ENCODE assay signal across 10 cellular contexts in the genomic region with DNA sequence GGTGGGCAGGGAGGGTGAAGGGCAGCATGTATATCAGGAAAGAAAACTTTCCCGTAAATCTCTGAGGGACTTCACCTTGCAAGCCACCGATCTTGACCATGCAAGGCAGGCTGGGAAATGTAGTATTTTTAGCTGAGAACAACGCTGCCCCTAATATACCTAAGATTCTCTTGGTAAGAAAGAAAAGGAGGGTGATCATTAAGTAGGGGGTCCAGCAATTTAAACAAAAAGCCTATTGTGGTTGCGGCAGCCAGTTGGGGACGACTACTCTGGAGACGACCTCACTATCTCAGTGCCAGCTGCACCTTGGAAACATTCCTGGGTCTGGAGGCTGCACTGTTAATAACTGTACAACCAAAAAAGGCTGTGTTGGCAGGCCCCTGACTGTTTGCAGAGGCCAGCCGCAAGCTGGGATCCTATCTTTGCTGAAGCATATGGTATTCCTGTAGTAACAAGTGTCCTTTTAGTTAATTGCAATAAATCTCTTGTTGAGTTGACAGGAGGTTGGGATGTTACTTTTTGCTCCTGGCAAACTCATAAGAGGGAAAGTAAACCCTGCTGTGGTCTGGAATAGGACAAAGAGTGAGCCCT. TPM values are rescaled to one million over a fixed set of nuclear protein-coding genes. Genes with fewer than 3 reads are reported as not detected.
A peak's percentile ranks its signal among the peaks of the same experiment; 100 is the strongest.
DNase-seq lines count a peak whose midpoint lies in the region; ATAC-seq, FAIRE-seq and TF ChIP-seq lines count a peak whose summit lies in the region.
"Had no signal": no experiment of that assay in that cellular context is flagged by ENCODE, and none has a peak within 500 bp of the region (broad histone marks: within the 10 kb centered on the region; RNA-seq: fewer than 3 reads in every experiment).

No MANE protein-coding gene starts in this region.

- H3K4me1 ChIP-seq in SK-N-SH (ENCODE audit: control insufficient read depth in 1 of 2, insufficient read depth in 2 of 2, low read depth in 1 of 2, low read length in 1 of 2) (peaks cover 7 to 38% of the 10 kb centered on the region in 2 experiments; a peak in 3 of 4 replicates), suprapubic skin (peaks cover 34% of the 10 kb centered on the region)

- peaks cover 5% of the 10 kb centered on the region for H3F3A ChIP-seq in SK-N-SH (replicated peaks; ENCODE audit: insufficient read depth)

- DNase-seq in NCI-H1417 (lab: John Stamatoyannopoulos, UW): peak; percentile 22 to 78 (median 77)
- no peak for DNase-seq in NCI-H1417 treated with DMSO at 0.1 percent for 48 hours (lab: John Stamatoyannopoulos, UW)
- DNase-seq in SK-N-SH: peak; percentile 69
- DNase-seq in kidney glomerular epithelial cell (lab: John Stamatoyannopoulos, UW): peak; percentile 63
- DNase-seq in suprapubic skin (ENCODE audit: low spot score in 2 of 2): no peak
- DNase-seq in HUDEP-2 (lab: John Stamatoyannopoulos, UW; ENCODE audit: unreplicated experiment in 76 of 76): no peak
- no peak for DNase-seq in GM12892 (ENCODE audit: insufficient read length)
- DNase-seq: activated CD4-positive, alpha-beta T cell treated with anti-CD3 and anti-CD28 coated beads for 36 hours had no signal

- no peaks in the 10 kb centered on the region for H4K20me1 ChIP-seq in SK-N-SH (ENCODE audit: insufficient read depth)

- POLR2A ChIA-PET in SK-N-SH (lab: Yijun Ruan, JAX): interaction anchor here (0.6 to 1.5 kb wide), 5 partner anchors 22 to 387 kb away, joined by 3 to 8 read pairs (median 4); partner anchors contain the start of gene DDX47

- peak overlapping the region in 1 of 2 experiments; percentile 93; a peak in 2 of 4 replicates for H3K27ac ChIP-seq in SK-N-SH (ENCODE audit: low read depth in 2 of 2, low read length in 1 of 2)
- H3K27ac ChIP-seq in suprapubic skin: no peak overlapping the region

- no peaks in the 10 kb centered on the region for H3K79me2 ChIP-seq in SK-N-SH (ENCODE audit: insufficient read depth)

- H3K4me3 ChIP-seq in SK-N-SH (ENCODE audit: low read depth in 2 of 2, low read length in 1 of 2): peak overlapping the region in 1 of 2 experiments; percentile 33; a peak in 3 of 4 replicates
- peak overlapping the region; percentile 3 for H3K4me3 ChIP-seq in suprapubic skin

- H3K36me3 ChIP-seq in SK-N-SH (replicated peaks in 1 of 2; ENCODE audit: control insufficient read depth in 1 of 2, insufficient read depth in 2 of 2, low read length in 1 of 2) (no peaks in the 10 kb centered on the region), suprapubic skin (no peaks in the 10 kb centered on the region)

- FAIRE-seq in GM12892 (lab: Jason Lieb, UNC): no peak
- FAIRE-seq: islet of Langerhans had no signal

- no peak for TF ChIP-seq RAD21 in SK-N-SH (IDR thresholded peaks at IDR 0.05; ENCODE audit: low read length)

- CTCF ChIA-PET in SK-N-SH (lab: Yijun Ruan, JAX): interaction anchor here (0.7 to 1.9 kb wide), 8 partner anchors 12 to 420 kb away, joined by 3 to 12 read pairs (median 6); no protein-coding TSS in a partner anchor

- H2AFZ ChIP-seq in SK-N-SH (ENCODE audit: low read depth): peak overlapping the region; percentile 22; the same call in 1 of the 2 replicates

- ATAC-seq in HG02610 (IDR thresholded peaks at IDR 0.05; ENCODE audit: unreplicated experiment): no peak
- ATAC-seq: activated CD4-positive, alpha-beta T cell treated with anti-CD3 and anti-CD28 coated beads for 36 hours had no signal

- TF ChIP-seq EP300 in SK-N-SH (IDR thresholded peaks at IDR 0.05; ENCODE audit: borderline replicate concordance in 1 of 2, low read depth in 1 of 2, low read length in 1 of 2) (peak in 1 of 2 experiments; percentile 73; a peak in 3 of 4 replicates), suprapubic skin (IDR thresholded peaks at IDR 0.05) (no peak)

- H3K4me2 ChIP-seq in SK-N-SH: peak overlapping the region; percentile 58

- TF ChIP-seq CTCF in SK-N-SH (IDR thresholded peaks at IDR 0.05) (no peak), suprapubic skin (IDR thresholded peaks at IDR 0.05) (no peak)

- H3K9me3 ChIP-seq in SK-N-SH (no peaks in the 10 kb centered on the region), suprapubic skin (no peaks in the 10 kb centered on the region)

- H3K27me3 ChIP-seq in SK-N-SH (ENCODE audit: insufficient read depth): no peaks in the 10 kb centered on the region
- no peaks in the 10 kb centered on the region for H3K27me3 ChIP-seq in suprapubic skin

- no peaks in the 10 kb centered on the region for H3K9me2 ChIP-seq in SK-N-SH

- H3K9ac ChIP-seq in SK-N-SH: no peak overlapping the region

- TF ChIP-seq POLR2A in suprapubic skin (IDR thresholded peaks at IDR 0.05) (no peak), GM12892 (IDR thresholded peaks at IDR 0.05; ENCODE audit: low read depth, low read length) (no peak)

- 7% methylated on average over 7 of the region's 7 CpGs for WGBS in SK-N-SH (ENCODE audit: low lambda C conversion rate)
- 7% methylated on average over 7 of the region's 7 CpGs for WGBS in suprapubic skin

TF ChIP-seq in SK-N-SH, 30 proteins besides CTCF, POLR2A, EP300 and RAD21:
- TF ChIP-seq TAF1 (IDR thresholded peaks at IDR 0.05; ENCODE audit: borderline replicate concordance, low read depth, low read length): no peak
- TF ChIP-seq, protein P1, sequence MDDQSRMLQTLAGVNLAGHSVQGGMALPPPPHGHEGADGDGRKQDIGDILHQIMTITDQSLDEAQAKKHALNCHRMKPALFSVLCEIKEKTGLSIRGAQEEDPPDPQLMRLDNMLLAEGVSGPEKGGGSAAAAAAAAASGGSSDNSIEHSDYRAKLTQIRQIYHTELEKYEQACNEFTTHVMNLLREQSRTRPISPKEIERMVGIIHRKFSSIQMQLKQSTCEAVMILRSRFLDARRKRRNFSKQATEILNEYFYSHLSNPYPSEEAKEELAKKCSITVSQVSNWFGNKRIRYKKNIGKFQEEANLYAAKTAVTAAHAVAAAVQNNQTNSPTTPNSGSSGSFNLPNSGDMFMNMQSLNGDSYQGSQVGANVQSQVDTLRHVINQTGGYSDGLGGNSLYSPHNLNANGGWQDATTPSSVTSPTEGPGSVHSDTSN (IDR thresholded peaks at IDR 0.05): peak; percentile 49
- peak; percentile 97 for TF ChIP-seq RCOR1 (IDR thresholded peaks at IDR 0.05; ENCODE audit: low read length)
- peak; percentile 82 for TF ChIP-seq CHD2 (IDR thresholded peaks at IDR 0.05; ENCODE audit: low read length, partially characterized antibody)
- no peak for TF ChIP-seq NRF1 (IDR thresholded peaks at IDR 0.05; ENCODE audit: low read depth, low read length)
- TF ChIP-seq RXRA (IDR thresholded peaks at IDR 0.05; ENCODE audit: borderline replicate concordance, low read depth): no peak
- TF ChIP-seq TCF12 (IDR thresholded peaks at IDR 0.05): peak; percentile 69
- TF ChIP-seq GATA2 (CRISPR knock-in tag; IDR thresholded peaks at IDR 0.05): peak; percentile 73
- peak; percentile 32; the same call in 1 of the 2 replicates for TF ChIP-seq POLR2AphosphoS5 (IDR thresholded peaks at IDR 0.05; ENCODE audit: low read depth, low read length)

RNA-seq across cellular contexts. Expression of gene APOLD1, which starts 6.4 kb away (rescaled TPM):
- polyA plus RNA-seq in SK-N-SH (2012; rRNA removed): 1.6 and 1.7 TPM in 2 replicates
- polyA plus RNA-seq in SK-N-SH (2012; cell fraction: cytosol; rRNA removed): 1.4 TPM in 2 replicates
- polyA plus RNA-seq in SK-N-SH (2012; cell fraction: nucleus; rRNA removed): 3.5 and 4.8 TPM in 2 replicates
- 10 to 100 TPM; 14.6 to 25.5 (median 16.4) TPM for total RNA-seq in suprapubic skin
- 2.6 TPM for polyA plus RNA-seq in GM12892 (2012; ENCODE audit: missing spikeins)

RNA-seq across cellular contexts. Expression of gene DDX47, which starts 21.3 kb away (rescaled TPM):
- polyA plus RNA-seq in SK-N-SH (2012; rRNA removed): 68.4 and 90.9 TPM in 2 replicates
- 85.1 and 94.5 TPM in 2 replicates for polyA plus RNA-seq in SK-N-SH (2012; cell fraction: cytosol; rRNA removed)
- 82.2 and 158 TPM in 2 replicates for polyA plus RNA-seq in SK-N-SH (2012; cell fraction: nucleus; rRNA removed)
- 10 to 100 TPM; 64.1 to 76.4 (median 66.9) TPM for total RNA-seq in suprapubic skin
- 69.0 TPM for polyA plus RNA-seq in GM12892 (2012; ENCODE audit: missing spikeins)

Comparison
In these comparisons a context has a peak if more than half of its experiments do, and no peak if none do; other contexts are left out.
1. DNase-seq: peak in NCI-H1417 (3 of 3), SK-N-SH (single experiment) and kidney glomerular epithelial cell (single experiment); none in NCI-H1417 treated with DMSO at 0.1 percent for 48 hours (single experiment), suprapubic skin (0 of 2), HUDEP-2 (0 of 76) and GM12892 (single experiment).